8 cellular contexts compared by ENCODE assay signal in genomic region chr14:99273025-99273723, GRCh38. TPM values are rescaled to one million over a fixed set of nuclear protein-coding genes. Genes with fewer than 3 reads are reported as not detected.
A peak's percentile ranks its signal among the peaks of the same experiment; 100 is the strongest.
DNase-seq lines count a peak whose midpoint lies in the region; ATAC-seq lines count a peak whose summit lies in the region.

No MANE protein-coding gene starts in this region.

- H3K27me3 ChIP-seq in naive thymus-derived CD4-positive, alpha-beta T cell (ENCODE audit: control insufficient read depth in 2 of 2, insufficient read depth in 2 of 2, low read length in 2 of 2): no peaks in the 10 kb centered on the region

- DNase-seq in ELF-1 (ENCODE audit: low read depth, low spot score): peak; percentile 77
- DNase-seq in NCI-H510A treated with DMSO at 0.1 percent for 48 hours (lab: John Stamatoyannopoulos, UW): peak; percentile 43
- DNase-seq in astrocyte of the hippocampus (ENCODE audit: low read depth, low spot score): peak; percentile 33
- DNase-seq in naive thymus-derived CD4-positive, alpha-beta T cell: peak in 7 of 9 donors; percentile 33 to 65 (median 38)
- DNase-seq in HCEC 1CT: no peak
- no peak for DNase-seq in NCI-H774 (lab: John Stamatoyannopoulos, UW)

- peak overlapping the region; percentile 94 for H3K4me3 ChIP-seq in naive thymus-derived CD4-positive, alpha-beta T cell (ENCODE audit: low read length)

- peak overlapping the region; percentile 98 for H3K27ac ChIP-seq in naive thymus-derived CD4-positive, alpha-beta T cell (ENCODE audit: low read depth, low read length)

- ATAC-seq in naive thymus-derived CD4-positive, alpha-beta T cell: no peak
- ATAC-seq in GM19328 (IDR thresholded peaks at IDR 0.05; ENCODE audit: unreplicated experiment) (no peak), GM19395 (IDR thresholded peaks at IDR 0.05; ENCODE audit: unreplicated experiment) (no peak)

- POLR2A ChIA-PET in naive thymus-derived CD4-positive, alpha-beta T cell (lab: Charles Lee): interaction anchor here (1.3 to 19.1 kb wide), 11 partner anchors 35 to 1654 kb away, joined by 3 to 1374 read pairs (median 7); no protein-coding TSS in a partner anchor

- peaks cover 26 to 57% (median 44%) of the 10 kb centered on the region in 7 donors for H3K4me1 Mint-ChIP-seq in naive thymus-derived CD4-positive, alpha-beta T cell

- peak overlapping the region; percentile 90 to 99 (median 93) for H3K27ac Mint-ChIP-seq in naive thymus-derived CD4-positive, alpha-beta T cell

- H3K9me3 Mint-ChIP-seq in naive thymus-derived CD4-positive, alpha-beta T cell: peaks cover 0 to 19% (median 0%) of the 10 kb centered on the region in 11 donors

- peaks cover 6 to 18% of the 10 kb centered on the region in 2 donors for H3K4me1 ChIP-seq in naive thymus-derived CD4-positive, alpha-beta T cell (ENCODE audit: control insufficient read depth in 2 of 2, insufficient read depth in 2 of 2, low read length in 2 of 2)

- CTCF ChIA-PET in naive thymus-derived CD4-positive, alpha-beta T cell (lab: Charles Lee): interaction anchor here (0.6 to 1.5 kb wide), 3 partner anchors 93 to 1570 kb away, joined by 3 to 6 read pairs (median 3); no protein-coding TSS in a partner anchor

- peaks cover 0 to 30% (median 5%) of the 10 kb centered on the region in 3 experiments for H3K36me3 ChIP-seq in naive thymus-derived CD4-positive, alpha-beta T cell (ENCODE audit: control insufficient read depth in 2 of 3, insufficient read depth in 3 of 3, low read length in 3 of 3)

- no peaks in the 10 kb centered on the region for H3K9me3 ChIP-seq in naive thymus-derived CD4-positive, alpha-beta T cell (ENCODE audit: control insufficient read depth in 2 of 3, low read length in 3 of 3)

- peak overlapping the region; percentile 92 to 100 (median 98) for H3K4me3 Mint-ChIP-seq in naive thymus-derived CD4-positive, alpha-beta T cell

- intact Hi-C loops in naive thymus-derived CD4-positive, alpha-beta T cell (cut with micrococcal nuclease): loop anchor here (2.0 to 10.0 kb wide), 11 partner anchors 142 to 1814 kb away; no protein-coding TSS in a partner anchor

- peaks cover 0 to 33% (median 0%) of the 10 kb centered on the region in 5 donors for H3K27me3 Mint-ChIP-seq in naive thymus-derived CD4-positive, alpha-beta T cell

- H3K36me3 Mint-ChIP-seq in naive thymus-derived CD4-positive, alpha-beta T cell: peaks cover 4 to 24% (median 16%) of the 10 kb centered on the region in 5 donors

RNA-seq across cellular contexts. Expression of gene BCL11B, which starts 1.2 kb away (rescaled TPM):
- 100 to 1,000 TPM in 4 of 5 experiments, 10 to 100 TPM in 1; 96.3 to 269 (median 223) TPM for total RNA-seq in naive thymus-derived CD4-positive, alpha-beta T cell
- polyA plus RNA-seq in naive thymus-derived CD4-positive, alpha-beta T cell: 10 to 100 TPM; 10.9 to 11.6 TPM

Comparison
In these comparisons a context has a peak if more than half of its experiments do, and no peak if none do; other contexts are left out.
1. DNase-seq: peak in ELF-1 (single experiment), NCI-H510A treated with DMSO at 0.1 percent for 48 hours (single experiment), astrocyte of the hippocampus (single experiment) and naive thymus-derived CD4-positive, alpha-beta T cell (7 of 9); none in HCEC 1CT (single experiment) and NCI-H774 (single experiment).